33 cellular contexts compared by ENCODE assay signal in genomic region chr10:1665262-1665661, GRCh38.
"Had no signal": no experiment of that assay in that cellular context is flagged by ENCODE, and none has a peak within 500 bp of the region (broad histone marks: within the 10 kb centered on the region; RNA-seq: fewer than 3 reads in every experiment).

No MANE protein-coding gene starts in this region.

- H3K27ac ChIP-seq: KMS-11 had no signal

- H3K4me2 ChIP-seq: KMS-11 had no signal

- H3K4me3 ChIP-seq: MG63 had no signal

- H3K9ac ChIP-seq: KMS-11 had no signal

- H3K9me3 ChIP-seq: MG63 had no signal

- H3K27me3 ChIP-seq: MG63 had no signal

- H3K36me3 ChIP-seq: MG63 had no signal

- DNase-seq: Karpas-422, Kasumi-1, KBM-7, KG1, MG63, MM.1S, MV-4-11, NCI-H1048, NCI-H1092, NCI-H1092 treated with DMSO at 0.1 percent for 48 hours, NCI-H1105, NCI-H1105 treated with DMSO at 0.1 percent for 48 hours, NCI-H1417, NCI-H1417 treated with DMSO at 0.1 percent for 48 hours, NCI-H1436, NCI-H1436 treated with DMSO at 0.1 percent for 48 hours, NCI-H146, NCI-H1694, NCI-H1694 treated with DMSO at 0.1 percent for 48 hours, NCI-H187, NCI-H187 treated with DMSO at 0.1 percent for 48 hours, NCI-H1930, NCI-H2029, NCI-H2029 treated with DMSO at 0.1 percent for 48 hours, NCI-H2081, NCI-H2081 treated with DMSO at 0.1 percent for 48 hours, NCI-H2171, NCI-H2227 treated with DMSO at 0.1 percent for 48 hours, NCI-H226, NCI-H345, NCI-H446, NCI-H446 treated with DMSO at 0.1 percent for 48 hours had no signal
